Comparison of ENCODE assay signal across 8 cellular contexts in genomic region chr16:89052824-89053724, GRCh38. TPM values are rescaled to one million over a fixed set of nuclear protein-coding genes. Genes with fewer than 3 reads are reported as not detected.
DNase-seq lines count a peak whose midpoint lies in the region; ATAC-seq and TF ChIP-seq lines count a peak whose summit lies in the region.

No MANE protein-coding gene starts in this region.

- H3K27ac ChIP-seq in coronary artery: no peak overlapping the region

- no peak overlapping the region for H3K27ac Mint-ChIP-seq in activated naive CD4-positive, alpha-beta T cell treated with anti-CD3 and anti-CD28 coated beads, Interleukin-2, amount 10 ng/mL, durations not matched to agents 7 days and 5 days
- peak overlapping the region; percentile 92 for H3K27ac Mint-ChIP-seq in MCF 10A (ENCODE audit: low read depth, unreplicated experiment)

- H3K4me1 Mint-ChIP-seq in activated naive CD4-positive, alpha-beta T cell treated with anti-CD3 and anti-CD28 coated beads, Interleukin-2, amount 10 ng/mL, durations not matched to agents 7 days and 5 days: no peaks in the 10 kb centered on the region
- peaks cover 10% of the 10 kb centered on the region for H3K4me1 Mint-ChIP-seq in MCF 10A (ENCODE audit: insufficient read depth, unreplicated experiment)

- H3K4me3 Mint-ChIP-seq in activated naive CD4-positive, alpha-beta T cell treated with anti-CD3 and anti-CD28 coated beads, Interleukin-2, amount 10 ng/mL, durations not matched to agents 7 days and 5 days: peak overlapping the region; percentile 65
- H3K4me3 Mint-ChIP-seq in MCF 10A (ENCODE audit: unreplicated experiment): peak overlapping the region; percentile 86

- no TSS peak for BruUV-seq in MCF 10A (replicated peaks; lab: Mats Ljungman, UMichigan)

- H3K9me3 Mint-ChIP-seq in activated naive CD4-positive, alpha-beta T cell treated with anti-CD3 and anti-CD28 coated beads, Interleukin-2, amount 10 ng/mL, durations not matched to agents 7 days and 5 days: no peaks in the 10 kb centered on the region
- no peaks in the 10 kb centered on the region for H3K9me3 Mint-ChIP-seq in MCF 10A (ENCODE audit: unreplicated experiment)

- intact Hi-C loops in MCF 10A (cut with micrococcal nuclease) (loop anchor here (1.0 kb wide), 1 partner anchor 163 kb away; no protein-coding TSS in a partner anchor), posterior cingulate gyrus (cut with DNase I) (loop anchor here (10.0 kb wide), 1 partner anchor 108 kb away; no protein-coding TSS in a partner anchor)

- TF ChIP-seq CTCF in MCF 10A (IDR thresholded peaks at IDR 0.05; ENCODE audit: unreplicated experiment) (peak; percentile 30), coronary artery (IDR thresholded peaks at IDR 0.05) (no peak)

- peaks cover 12% of the 10 kb centered on the region for H3K27me3 Mint-ChIP-seq in activated naive CD4-positive, alpha-beta T cell treated with anti-CD3 and anti-CD28 coated beads, Interleukin-2, amount 10 ng/mL, durations not matched to agents 7 days and 5 days
- peaks cover 11% of the 10 kb centered on the region for H3K27me3 Mint-ChIP-seq in MCF 10A (ENCODE audit: insufficient read depth, unreplicated experiment)

- CTCF ChIA-PET in activated naive CD4-positive, alpha-beta T cell treated with anti-CD3 and anti-CD28 coated beads, Interleukin-2, amount 10 ng/mL, durations not matched to agents 7 days and 5 days (lab: Charles Lee): no interaction called here
- CTCF ChIA-PET in MCF 10A (lab: Yijun Ruan, JAX): no interaction called here

- no peaks in the 10 kb centered on the region for H3K36me3 Mint-ChIP-seq in activated naive CD4-positive, alpha-beta T cell treated with anti-CD3 and anti-CD28 coated beads, Interleukin-2, amount 10 ng/mL, durations not matched to agents 7 days and 5 days
- H3K36me3 Mint-ChIP-seq in MCF 10A (ENCODE audit: insufficient read depth, unreplicated experiment): no peaks in the 10 kb centered on the region

- DNase-seq in activated naive CD4-positive, alpha-beta T cell treated with anti-CD3 and anti-CD28 coated beads, Interleukin-2, amount 10 ng/mL, durations not matched to agents 7 days and 5 days: no peak
- no peak for DNase-seq in activated naive CD4-positive, alpha-beta T cell (lab: John Stamatoyannopoulos, UW)
- peak; percentile 91 for DNase-seq in NCI-H748 (lab: John Stamatoyannopoulos, UW; ENCODE audit: unreplicated experiment)
- DNase-seq in MCF 10A (ENCODE audit: unreplicated experiment): peak; percentile 73
- peak; percentile 34 to 94 (median 72) for DNase-seq in posterior cingulate gyrus
- no peak for DNase-seq in coronary artery (ENCODE audit: low spot score)

- ATAC-seq in GM18873 (IDR thresholded peaks at IDR 0.05; ENCODE audit: low FRiP score, unreplicated experiment): no peak
- ATAC-seq in GM18511 (IDR thresholded peaks at IDR 0.05; ENCODE audit: unreplicated experiment): no peak

- H3K4me3 ChIP-seq in coronary artery: no peak overlapping the region

- POLR2A ChIA-PET in MCF 10A (lab: Yijun Ruan, JAX): interaction anchor here (0.6 to 1.5 kb wide), 9 partner anchors 15 to 482 kb away, joined by 3 to 5 read pairs (median 3); partner anchors contain the start of genes ACSF3, GALNS, TRAPPC2L and ZC3H18

RNA-seq across cellular contexts. Expression of gene ACSF3, which starts 40.6 kb away (rescaled TPM):
- total RNA-seq in MCF 10A (2022): 39.2 and 43.7 TPM in 2 replicates

Comparison
In these comparisons a context has a peak if more than half of its experiments do, and no peak if none do; other contexts are left out.
1. DNase-seq: peak in NCI-H748 (single experiment), MCF 10A (single experiment) and posterior cingulate gyrus (10 of 10); none in activated naive CD4-positive, alpha-beta T cell treated with anti-CD3 and anti-CD28 coated beads, Interleukin-2, amount 10 ng/mL, durations not matched to agents 7 days and 5 days (single experiment), activated naive CD4-positive, alpha-beta T cell (0 of 4) and coronary artery (single experiment).